In the genomic region with DNA sequence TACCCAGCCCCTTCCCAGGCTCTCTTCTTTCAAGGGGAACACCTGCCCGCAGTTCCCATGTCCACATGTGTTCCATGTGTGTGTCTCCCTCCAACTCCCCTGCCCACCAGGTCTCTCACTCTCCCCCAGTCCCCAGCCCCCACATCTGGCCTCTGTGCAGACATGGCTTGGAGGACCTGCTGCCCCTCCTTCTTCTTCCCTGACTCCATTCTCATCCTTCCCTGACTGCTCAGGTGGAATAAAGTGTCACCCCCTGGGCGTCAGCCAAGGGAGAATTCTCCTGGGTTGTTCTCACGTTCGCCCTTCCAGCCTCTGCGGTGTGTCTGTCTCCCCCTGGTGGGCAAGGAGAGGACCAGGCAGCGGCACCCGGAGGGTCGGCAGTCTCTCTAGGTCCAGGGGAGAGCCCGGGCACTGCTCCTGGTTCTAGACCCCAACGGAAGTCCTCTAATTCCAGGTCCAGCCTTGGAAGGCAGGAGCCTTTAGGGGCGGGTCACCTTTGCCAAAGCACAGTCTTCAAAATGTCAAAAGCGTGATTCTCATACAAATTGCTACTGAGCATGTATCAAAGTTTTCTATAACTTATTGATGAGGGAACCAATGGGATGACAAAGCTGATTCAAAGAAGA, we compare ENCODE assay signal across 8 cellular contexts. TPM values are rescaled to one million over a fixed set of nuclear protein-coding genes. Genes with fewer than 3 reads are reported as not detected.
DNase-seq lines count a peak whose midpoint lies in the region; ATAC-seq and TF ChIP-seq lines count a peak whose summit lies in the region.

No MANE protein-coding gene starts in this region.

- H3K36me3 Mint-ChIP-seq in CD4-positive, alpha-beta memory T cell = no peaks in the 10 kb centered on the region
- H3K36me3 Mint-ChIP-seq in activated CD8-positive, alpha-beta T cell treated with anti-CD3 and anti-CD28 coated beads, Interleukin-2, amount 10 ng/mL, durations not matched to agents 7 days and 5 days (ENCODE audit: low read depth) = no peaks in the 10 kb centered on the region
- H3K36me3 Mint-ChIP-seq in endothelial cell (ENCODE audit: low read depth, unreplicated experiment) (no peaks in the 10 kb centered on the region), nephron progenitor cell (ENCODE audit: low read depth) (no peaks in the 10 kb centered on the region)

- CTCF ChIA-PET in CD4-positive, alpha-beta memory T cell (lab: Charles Lee; ENCODE audit: partially characterized antibody) = interaction anchor here (0.7 to 14.4 kb wide), 11 partner anchors 10 to 242 kb away, joined by 3 to 359 read pairs (median 6); a partner anchor contains a TSS
- CTCF ChIA-PET in activated CD8-positive, alpha-beta T cell treated with anti-CD3 and anti-CD28 coated beads, Interleukin-2, amount 10 ng/mL, durations not matched to agents 7 days and 5 days (lab: Charles Lee) = interaction anchor here (0.7 to 5.1 kb wide), 20 partner anchors 8 to 221 kb away, joined by 3 to 140 read pairs (median 6); no protein-coding TSS in a partner anchor

- TF ChIP-seq CTCF in HFF-Myc (IDR thresholded peaks at IDR 0.05; ENCODE audit: low read depth, low read length, missing control alignments) = peak; percentile 95
- peak; percentile 76 for TF ChIP-seq CTCF in endothelial cell (IDR thresholded peaks at IDR 0.05; ENCODE audit: unreplicated experiment)
- peak; percentile 89 for TF ChIP-seq CTCF in nephron progenitor cell (IDR thresholded peaks at IDR 0.05)

- H3K36me3 ChIP-seq in CD4-positive, alpha-beta memory T cell (ENCODE audit: insufficient read depth, low read length) = no peaks in the 10 kb centered on the region

- no peaks in the 10 kb centered on the region for H3K9me3 ChIP-seq in CD4-positive, alpha-beta memory T cell (ENCODE audit: control insufficient read depth in 1 of 2, low read length in 2 of 2)

- intact Hi-C loops in CD4-positive, alpha-beta memory T cell (cut with micrococcal nuclease) = loop anchor here (1.0 to 10.0 kb wide), 3 partner anchors 30 to 218 kb away; no protein-coding TSS in a partner anchor

- no peak overlapping the region for H3K4me3 ChIP-seq in CD4-positive, alpha-beta memory T cell (ENCODE audit: low read length in 2 of 2)
- no peak overlapping the region for H3K4me3 ChIP-seq in HFF-Myc (replicated peaks; ENCODE audit: low read depth, low read length)

- DNase-seq in CD4-positive, alpha-beta memory T cell = peak; percentile 68 to 80 (median 74)
- DNase-seq in HFF-Myc (ENCODE audit: extremely low read depth, low read depth) (peak; percentile 32), NCI-H82 (lab: John Stamatoyannopoulos, UW) (peak; percentile 79), endothelial cell (ENCODE audit: low spot score) (peak; percentile 87), nephron progenitor cell (peak; percentile 81), substantia nigra (lab: John Stamatoyannopoulos, UW) (peak in 26 of 49 donors; percentile 4 to 50 (median 16))
- DNase-seq in activated CD8-positive, alpha-beta T cell treated with anti-CD3 and anti-CD28 coated beads, Interleukin-2, amount 10 ng/mL, durations not matched to agents 7 days and 5 days = peak; percentile 80

- peak overlapping the region; percentile 56 to 94 (median 72) for H3K4me3 Mint-ChIP-seq in CD4-positive, alpha-beta memory T cell
- no peak overlapping the region for H3K4me3 Mint-ChIP-seq in activated CD8-positive, alpha-beta T cell treated with anti-CD3 and anti-CD28 coated beads, Interleukin-2, amount 10 ng/mL, durations not matched to agents 7 days and 5 days
- peak overlapping the region; percentile 16 for H3K4me3 Mint-ChIP-seq in endothelial cell (ENCODE audit: unreplicated experiment)
- H3K4me3 Mint-ChIP-seq in nephron progenitor cell = no peak overlapping the region

- peaks cover 37 to 56% (median 44%) of the 10 kb centered on the region in 4 donors for H3K4me1 Mint-ChIP-seq in CD4-positive, alpha-beta memory T cell
- H3K4me1 Mint-ChIP-seq in activated CD8-positive, alpha-beta T cell treated with anti-CD3 and anti-CD28 coated beads, Interleukin-2, amount 10 ng/mL, durations not matched to agents 7 days and 5 days (ENCODE audit: low read depth) = peaks cover 32% of the 10 kb centered on the region
- H3K4me1 Mint-ChIP-seq in endothelial cell (ENCODE audit: unreplicated experiment) (peaks cover 11% of the 10 kb centered on the region), nephron progenitor cell (peaks cover 10% of the 10 kb centered on the region)

- no peaks in the 10 kb centered on the region for H3K27me3 Mint-ChIP-seq in CD4-positive, alpha-beta memory T cell
- peaks cover 18% of the 10 kb centered on the region for H3K27me3 Mint-ChIP-seq in activated CD8-positive, alpha-beta T cell treated with anti-CD3 and anti-CD28 coated beads, Interleukin-2, amount 10 ng/mL, durations not matched to agents 7 days and 5 days (ENCODE audit: low read depth)
- H3K27me3 Mint-ChIP-seq in endothelial cell (ENCODE audit: unreplicated experiment) (peaks cover 11% of the 10 kb centered on the region), nephron progenitor cell (ENCODE audit: low read depth, poor library complexity) (peaks cover 90% of the 10 kb centered on the region)

- no peaks in the 10 kb centered on the region for H3K9me3 Mint-ChIP-seq in CD4-positive, alpha-beta memory T cell
- H3K9me3 Mint-ChIP-seq in activated CD8-positive, alpha-beta T cell treated with anti-CD3 and anti-CD28 coated beads, Interleukin-2, amount 10 ng/mL, durations not matched to agents 7 days and 5 days (ENCODE audit: insufficient read depth) = no peaks in the 10 kb centered on the region
- H3K9me3 Mint-ChIP-seq in endothelial cell (ENCODE audit: unreplicated experiment) = no peaks in the 10 kb centered on the region
- H3K9me3 Mint-ChIP-seq in nephron progenitor cell = no peaks in the 10 kb centered on the region

- peak; percentile 70 for ATAC-seq in activated CD8-positive, alpha-beta T cell treated with anti-CD3 and anti-CD28 coated beads, Interleukin-2, amount 10 ng/mL, durations not matched to agents 7 days and 5 days
- ATAC-seq in GM18858 (IDR thresholded peaks at IDR 0.05; ENCODE audit: unreplicated experiment) = no peak

- POLR2A ChIA-PET in CD4-positive, alpha-beta memory T cell (lab: Charles Lee; ENCODE audit: partially characterized antibody) = interaction anchor here (0.8 to 7.2 kb wide), 4 partner anchors 9 to 54 kb away, joined by 7 to 163 read pairs (median 18); no protein-coding TSS in a partner anchor
- POLR2A ChIA-PET in activated CD8-positive, alpha-beta T cell treated with anti-CD3 and anti-CD28 coated beads, Interleukin-2, amount 10 ng/mL, durations not matched to agents 7 days and 5 days (lab: Charles Lee) = no interaction called here

- H3K27ac ChIP-seq in CD4-positive, alpha-beta memory T cell (ENCODE audit: low read depth, low read length) = peak overlapping the region; percentile 42
- H3K27ac ChIP-seq in substantia nigra (ENCODE audit: low read depth, low read length, poor library complexity, severe bottlenecking) = no peak overlapping the region

- H3K27me3 ChIP-seq in CD4-positive, alpha-beta memory T cell (ENCODE audit: insufficient read depth, low read length) = no peaks in the 10 kb centered on the region

- H3K4me1 ChIP-seq in CD4-positive, alpha-beta memory T cell (ENCODE audit: insufficient read depth, low read length) = peaks cover 42% of the 10 kb centered on the region

- H3K27ac Mint-ChIP-seq in CD4-positive, alpha-beta memory T cell = peak overlapping the region; percentile 84 to 98 (median 93)
- H3K27ac Mint-ChIP-seq in activated CD8-positive, alpha-beta T cell treated with anti-CD3 and anti-CD28 coated beads, Interleukin-2, amount 10 ng/mL, durations not matched to agents 7 days and 5 days = peak overlapping the region; percentile 62
- H3K27ac Mint-ChIP-seq in endothelial cell (ENCODE audit: unreplicated experiment) (no peak overlapping the region), nephron progenitor cell (no peak overlapping the region)

RNA-seq across cellular contexts. Expression of a gene that starts 50.5 kb away (rescaled TPM):
- total RNA-seq in CD4-positive, alpha-beta memory T cell = 1 to 10 TPM; 2.8 to 3.1 TPM
- polyA plus RNA-seq in CD4-positive, alpha-beta memory T cell = under 1 TPM in 1 of 2 donors, not detected in 1; 0.65 TPM
- not detected for total RNA-seq in activated CD8-positive, alpha-beta T cell treated with anti-CD3 and anti-CD28 coated beads, Interleukin-2, amount 10 ng/mL, durations not matched to agents 7 days and 5 days
- 5.9 TPM for total RNA-seq in endothelial cell (ENCODE audit: unreplicated experiment)

RNA-seq across cellular contexts. Expression of a gene that starts 57.4 kb away (rescaled TPM):
- not detected for total RNA-seq in CD4-positive, alpha-beta memory T cell
- not detected for polyA plus RNA-seq in CD4-positive, alpha-beta memory T cell
- under 1 TPM; 0.11 to 0.26 TPM for total RNA-seq in activated CD8-positive, alpha-beta T cell treated with anti-CD3 and anti-CD28 coated beads, Interleukin-2, amount 10 ng/mL, durations not matched to agents 7 days and 5 days
- 139 TPM for total RNA-seq in endothelial cell (ENCODE audit: unreplicated experiment)

Comparison
In these comparisons a context has a peak if more than half of its experiments do, and no peak if none do; other contexts are left out.
1. DNase-seq: peak in every context shown above with its lines; median percentile 87 in endothelial cell; 81 in nephron progenitor cell; 80 in activated CD8-positive, alpha-beta T cell treated with anti-CD3 and anti-CD28 coated beads, Interleukin-2, amount 10 ng/mL, durations not matched to agents 7 days and 5 days; 79 in NCI-H82; 74 in CD4-positive, alpha-beta memory T cell; 32 in HFF-Myc; 16 in substantia nigra.
2. H3K27ac Mint-ChIP-seq: peak in CD4-positive, alpha-beta memory T cell (7 of 7) and activated CD8-positive, alpha-beta T cell treated with anti-CD3 and anti-CD28 coated beads, Interleukin-2, amount 10 ng/mL, durations not matched to agents 7 days and 5 days (single experiment); none in endothelial cell (single experiment) and nephron progenitor cell (single experiment).
3. H3K4me3 Mint-ChIP-seq: peak in CD4-positive, alpha-beta memory T cell (8 of 8) and endothelial cell (single experiment); none in activated CD8-positive, alpha-beta T cell treated with anti-CD3 and anti-CD28 coated beads, Interleukin-2, amount 10 ng/mL, durations not matched to agents 7 days and 5 days (single experiment) and nephron progenitor cell (single experiment).
4. RNA of a gene that starts 57.4 kb away (total RNA-seq): 139 TPM in endothelial cell (single experiment); 0.11 to 0.26 TPM in activated CD8-positive, alpha-beta T cell treated with anti-CD3 and anti-CD28 coated beads, Interleukin-2, amount 10 ng/mL, durations not matched to agents 7 days and 5 days and not detected in CD4-positive, alpha-beta memory T cell; every median in the first group is over 100 times any median in the second.
5. Peak in every context shown above with its lines, with median percentiles within 50 percentile points of each other: CTCF ChIP-seq.